8 cellular contexts compared by ENCODE assay signal in the genomic region with DNA sequence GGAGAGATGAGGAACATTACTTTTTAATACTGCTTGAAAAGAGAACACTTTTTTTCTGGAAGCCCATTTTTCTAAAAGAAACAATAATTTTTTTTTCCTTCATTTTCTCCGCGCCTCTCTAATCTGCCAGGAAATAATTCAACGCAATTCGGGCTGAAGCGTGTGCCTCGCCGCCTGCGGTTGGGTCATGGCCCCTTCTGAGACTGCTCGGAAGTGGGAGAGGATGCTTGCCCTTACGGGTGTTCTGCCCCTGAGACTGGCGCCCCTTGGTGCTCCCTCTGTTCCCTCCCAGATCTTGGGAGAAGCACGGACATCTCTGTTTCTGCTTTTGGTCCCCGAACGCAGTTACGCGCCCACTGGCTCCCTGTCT. TPM values are rescaled to one million over a fixed set of nuclear protein-coding genes. Genes with fewer than 3 reads are reported as not detected.
DNase-seq lines count a peak whose midpoint lies in the region; ATAC-seq and TF ChIP-seq lines count a peak whose summit lies in the region.

No MANE protein-coding gene starts in this region.

- intact Hi-C loops in esophagus muscularis mucosa (cut with DNase I), result no loop called here

- TF ChIP-seq EP300 in esophagus muscularis mucosa (IDR thresholded peaks at IDR 0.05), result no peak

- no peaks in the 10 kb centered on the region for H3K79me2 ChIP-seq in KMS-11 (ENCODE audit: insufficient read depth, low read depth)

- H2AFZ ChIP-seq in KMS-11 (ENCODE audit: low read depth), result peak overlapping the region; percentile 87

- TF ChIP-seq CTCF in KMS-11 (conservative IDR thresholded peaks at IDR 0.05; ENCODE audit: low read depth, low read length) (no peak), esophagus muscularis mucosa (IDR thresholded peaks at IDR 0.05) (no peak)

- peak; percentile 16 for ATAC-seq in GM19043 (IDR thresholded peaks at IDR 0.05; ENCODE audit: low read depth, unreplicated experiment)
- no peak for ATAC-seq in HG03460 (IDR thresholded peaks at IDR 0.05; ENCODE audit: unreplicated experiment)

- no peaks in the 10 kb centered on the region for H4K20me1 ChIP-seq in KMS-11 (ENCODE audit: insufficient read depth)

- H3K4me3 ChIP-seq in KMS-11 (IDR thresholded peaks at IDR 0.05; ENCODE audit: insufficient read depth, low read depth, low read length) (no peak overlapping the region), esophagus muscularis mucosa (peak overlapping the region; percentile 52 to 60 (median 55)), rectal smooth muscle tissue (ENCODE audit: low read length) (peak overlapping the region; percentile 58)

- H3K4me1 ChIP-seq in KMS-11 (ENCODE audit: low read depth, poor library complexity, severe bottlenecking) (peaks cover 14% of the 10 kb centered on the region), esophagus muscularis mucosa (peaks cover 20 to 28% (median 27%) of the 10 kb centered on the region in 4 donors), rectal smooth muscle tissue (ENCODE audit: control insufficient read depth, insufficient read depth, low read length) (no peaks in the 10 kb centered on the region)

- DNase-seq in esophagus muscularis mucosa (ENCODE audit: extremely low spot score) (no peak), mucosa of gallbladder (ENCODE audit: low spot score) (no peak), AML-193 (lab: John Stamatoyannopoulos, UW) (no peak)
- no peak for DNase-seq in stimulated activated CD4-positive, alpha-beta T cell treated with anti-CD3 and anti-CD28 coated beads, Interleukin-4, amount 100 ng/mL, for 4 hours

- peak overlapping the region; percentile 30; the same call in 1 of the 2 replicates for H3K27ac ChIP-seq in KMS-11
- no peak overlapping the region for H3K27ac ChIP-seq in esophagus muscularis mucosa (replicated peaks in 1 of 4)
- H3K27ac ChIP-seq in rectal smooth muscle tissue (ENCODE audit: low read depth, low read length), result no peak overlapping the region

- H3K27me3 ChIP-seq in KMS-11 (ENCODE audit: insufficient read depth, low read depth) (no peaks in the 10 kb centered on the region), esophagus muscularis mucosa (peaks cover 0 to 62% (median 35%) of the 10 kb centered on the region in 4 donors), rectal smooth muscle tissue (ENCODE audit: control insufficient read depth, insufficient read depth, low read length) (peaks cover 7% of the 10 kb centered on the region)

- H3K4me2 ChIP-seq in KMS-11, result peak overlapping the region; percentile 92

- H3K9me3 ChIP-seq in esophagus muscularis mucosa, result peaks cover 0 to 4% (median 2%) of the 10 kb centered on the region in 4 donors

- WGBS in esophagus muscularis mucosa, result 4% methylated on average over 11 of the region's 16 CpGs

- TF ChIP-seq POLR2A in esophagus muscularis mucosa (IDR thresholded peaks at IDR 0.05; ENCODE audit: low read depth), result no peak

- peak overlapping the region; percentile 60; the same call in 1 of the 2 replicates for H3K9ac ChIP-seq in KMS-11
- H3K9ac ChIP-seq in rectal smooth muscle tissue (ENCODE audit: low read length), result no peak overlapping the region

- no peaks in the 10 kb centered on the region for H3K36me3 ChIP-seq in KMS-11 (ENCODE audit: insufficient read depth)
- H3K36me3 ChIP-seq in esophagus muscularis mucosa, result no peaks in the 10 kb centered on the region
- H3K36me3 ChIP-seq in rectal smooth muscle tissue (ENCODE audit: control insufficient read depth, insufficient read depth, low read length), result no peaks in the 10 kb centered on the region

RNA-seq across cellular contexts. Expression of a gene that starts 0.3 kb away (rescaled TPM):
- total RNA-seq in esophagus muscularis mucosa (1 to 10 TPM; 1.9 to 4.0 (median 2.7) TPM), mucosa of gallbladder (17.1 TPM)
